ENCODE assay signal across 18 cellular contexts in the genomic region with DNA sequence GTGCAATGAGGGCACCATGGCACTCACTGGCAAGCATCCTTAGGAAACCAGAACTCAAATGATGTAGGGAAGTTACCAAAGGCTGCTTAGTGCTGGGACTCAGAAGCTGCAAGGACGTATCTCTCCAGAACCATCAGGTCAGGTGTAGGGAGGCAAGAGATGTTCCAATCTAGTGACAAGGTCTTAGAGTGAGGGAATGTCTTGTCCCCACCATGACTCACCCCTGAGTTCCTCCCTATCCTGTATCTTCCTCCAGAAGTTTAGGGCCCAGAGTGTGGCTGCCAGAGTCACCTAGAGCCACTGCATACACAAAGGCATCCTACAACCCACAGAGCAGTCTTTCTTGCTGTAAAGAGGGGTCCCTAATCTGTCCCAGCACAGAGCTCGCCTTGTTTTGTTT. TPM values are rescaled to one million over a fixed set of nuclear protein-coding genes. Genes with fewer than 3 reads are reported as not detected.
DNase-seq lines count a peak whose midpoint lies in the region; ATAC-seq, FAIRE-seq and TF ChIP-seq lines count a peak whose summit lies in the region.
"Had no signal": no experiment of that assay in that cellular context is flagged by ENCODE, and none has a peak within 500 bp of the region (broad histone marks: within the 10 kb centered on the region; RNA-seq: fewer than 3 reads in every experiment).

No MANE protein-coding gene starts in this region.

- H3K27ac Mint-ChIP-seq in CD8-positive, alpha-beta T cell = peak overlapping the region; percentile 27
- H3K27ac Mint-ChIP-seq in astrocyte (ENCODE audit: unreplicated experiment) (no peak overlapping the region), H9 (peak overlapping the region in 1 of 3 experiments; percentile 29; a peak in 1 of 7 replicates)

- H3K79me2 ChIP-seq in astrocyte (ENCODE audit: insufficient read depth, low read length) (peaks cover 31% of the 10 kb centered on the region), osteoblast (ENCODE audit: insufficient read depth, low read length) (peaks cover 59% of the 10 kb centered on the region), H9 (ENCODE audit: insufficient read depth, low read length) (no peaks in the 10 kb centered on the region)

- H4K5ac ChIP-seq in H9 (ENCODE audit: insufficient read length, low read depth, low read length) = no peak overlapping the region

- H3K9me3 ChIP-seq in BLaER1 (no peaks in the 10 kb centered on the region; the same call in 1 of the 2 replicates), astrocyte (ENCODE audit: insufficient read depth, low read depth, low read length) (no peaks in the 10 kb centered on the region), osteoblast (ENCODE audit: low read depth, low read length) (no peaks in the 10 kb centered on the region), H9 (ENCODE audit: control insufficient read depth, low read depth, low read length) (peaks cover 22% of the 10 kb centered on the region), small intestine (ENCODE audit: control insufficient read depth, low read depth) (no peaks in the 10 kb centered on the region)
- H3K9me3 ChIP-seq in CD8-positive, alpha-beta T cell (ENCODE audit: low read length) = no peaks in the 10 kb centered on the region

- no peak overlapping the region for H2BK12ac ChIP-seq in H9 (ENCODE audit: insufficient read length, low read depth, low read length)

- H3K9me3 Mint-ChIP-seq in CD8-positive, alpha-beta T cell = no peaks in the 10 kb centered on the region
- no peaks in the 10 kb centered on the region for H3K9me3 Mint-ChIP-seq in astrocyte (ENCODE audit: unreplicated experiment)
- peaks cover 78% of the 10 kb centered on the region in 2 experiments for H3K9me3 Mint-ChIP-seq in H9
- H3K9me3 Mint-ChIP-seq: CD8-positive, alpha-beta memory T cell had no signal

- peaks cover 54% of the 10 kb centered on the region for H3K36me3 ChIP-seq in BLaER1
- H3K36me3 ChIP-seq in CD8-positive, alpha-beta T cell (ENCODE audit: insufficient read depth, low read length) = peaks cover 19% of the 10 kb centered on the region
- H3K36me3 ChIP-seq in astrocyte (ENCODE audit: insufficient read depth, low read length) = peaks cover 3% of the 10 kb centered on the region
- H3K36me3 ChIP-seq in osteoblast (ENCODE audit: insufficient read depth, low read length) = peaks cover 22% of the 10 kb centered on the region
- peaks cover 2 to 11% of the 10 kb centered on the region in 2 donors for H3K36me3 ChIP-seq in small intestine (ENCODE audit: control insufficient read depth in 2 of 2, insufficient read depth in 2 of 2, low read length in 2 of 2)

- H3K27me3 ChIP-seq in BLaER1 (peaks cover 96% of the 10 kb centered on the region), astrocyte (ENCODE audit: insufficient read depth, low read length) (no peaks in the 10 kb centered on the region), osteoblast (ENCODE audit: insufficient read depth, low read length) (peaks cover 2% of the 10 kb centered on the region), H9 (ENCODE audit: insufficient read depth, low read length) (no peaks in the 10 kb centered on the region), small intestine (ENCODE audit: control insufficient read depth in 2 of 2, insufficient read depth in 2 of 2, low read length in 2 of 2) (no peaks in the 10 kb centered on the region)
- H3K27me3 ChIP-seq in CD8-positive, alpha-beta T cell (ENCODE audit: insufficient read depth, low read length) = no peaks in the 10 kb centered on the region

- intact Hi-C loops in CD8-positive, alpha-beta T cell (cut with DNase I, micrococcal nuclease) = no loop called here

- H3K18ac ChIP-seq in H9 (ENCODE audit: insufficient read length, low read depth, low read length) = no peak overlapping the region

- no peaks in the 10 kb centered on the region for H3K23me2 ChIP-seq in H9 (ENCODE audit: insufficient read length, low read depth, low read length, poor library complexity, severe bottlenecking)

- no peak for DNase-seq in CD8-positive, alpha-beta T cell
- DNase-seq in astrocyte (ENCODE audit: low read depth) = no peak
- peak; percentile 48 for DNase-seq in osteoblast (ENCODE audit: insufficient read length, low spot score, missing footprints)
- no peak for DNase-seq in H9
- DNase-seq in small intestine = no peak
- DNase-seq: CD8-positive, alpha-beta memory T cell; GDM1; Kasumi-1; NCI-H1436; NCI-H187 treated with DMSO at 0.1 percent for 48 hours; NCI-H2227 treated with DMSO at 0.1 percent for 48 hours; NCI-H510A; PC-9; RPMI8226; SHP77 had no signal

- H2BK15ac ChIP-seq in H9 (ENCODE audit: low read depth, low read length) = no peak overlapping the region

- ATAC-seq in CD8-positive, alpha-beta T cell = no peak
- no peak for ATAC-seq in GM21390 (IDR thresholded peaks at IDR 0.05; ENCODE audit: unreplicated experiment)

- peaks cover 25% of the 10 kb centered on the region for H3K4me1 ChIP-seq in BLaER1
- no peaks in the 10 kb centered on the region for H3K4me1 ChIP-seq in CD8-positive, alpha-beta T cell (ENCODE audit: insufficient read depth, low read length)
- H3K4me1 ChIP-seq in astrocyte (ENCODE audit: insufficient read depth, low read length) = no peaks in the 10 kb centered on the region
- no peaks in the 10 kb centered on the region for H3K4me1 ChIP-seq in osteoblast (ENCODE audit: insufficient read depth, low read length)
- peaks cover 5% of the 10 kb centered on the region; the same call in 1 of the 2 replicates for H3K4me1 ChIP-seq in H9 (ENCODE audit: insufficient read depth, low read length)
- no peaks in the 10 kb centered on the region for H3K4me1 ChIP-seq in small intestine (ENCODE audit: control insufficient read depth in 2 of 2, insufficient read depth in 1 of 2, low read depth in 1 of 2, low read length in 1 of 2)

- H3K9ac ChIP-seq in BLaER1 (no peak overlapping the region), astrocyte (ENCODE audit: low read length) (no peak overlapping the region), H9 (ENCODE audit: extremely low read depth, insufficient read length, low read length) (no peak overlapping the region)

- H4K20me1 ChIP-seq in BLaER1 (peaks cover 96% of the 10 kb centered on the region), astrocyte (ENCODE audit: insufficient read depth, low read length) (peaks cover 22% of the 10 kb centered on the region), osteoblast (ENCODE audit: insufficient read depth, low read length) (peaks cover 20% of the 10 kb centered on the region), H9 (ENCODE audit: control insufficient read depth, insufficient read depth, insufficient read length) (no peaks in the 10 kb centered on the region)

- H3K4me2 ChIP-seq in BLaER1 (peak overlapping the region; percentile 15; the same call in 1 of the 2 replicates), astrocyte (ENCODE audit: low read length) (no peak overlapping the region), osteoblast (ENCODE audit: insufficient read depth, low read length) (no peak overlapping the region), H9 (ENCODE audit: insufficient read depth, insufficient read length, low read length) (no peak overlapping the region)
- H3K4me2 ChIP-seq: PC-9 had no signal

- POLR2A ChIA-PET in CD8-positive, alpha-beta T cell (lab: Charles Lee) = no interaction called here

- H3K56ac ChIP-seq in H9 (ENCODE audit: insufficient read length, low read depth, low read length) = no peak overlapping the region

- no CpG with 5 or more reads among the region's 2 CpGs for WGBS in H9 (ENCODE audit: extremely low coverage, insufficient read length, low lambda C conversion rate)
- 78 to 96% (median 94%) methylated on average over 2 of the region's 2 CpGs for WGBS in small intestine, 3 donors

- no peak overlapping the region for H3K4ac ChIP-seq in H9 (ENCODE audit: low read depth, low read length)

- H2AFZ ChIP-seq in astrocyte (ENCODE audit: low read depth, low read length) (no peak overlapping the region), osteoblast (ENCODE audit: low read length) (no peak overlapping the region), H9 (ENCODE audit: low read length) (no peak overlapping the region)
- H2AFZ ChIP-seq: PC-9 had no signal

- H3K14ac ChIP-seq in H9 (ENCODE audit: insufficient read depth, low read length) = no peak overlapping the region

- H2BK20ac ChIP-seq in H9 (ENCODE audit: low read depth, low read length, poor library complexity, severe bottlenecking) = no peak overlapping the region

- no peak overlapping the region for H3K4me3 Mint-ChIP-seq in CD8-positive, alpha-beta T cell
- no peak overlapping the region for H3K4me3 Mint-ChIP-seq in astrocyte (ENCODE audit: unreplicated experiment)
- no peak overlapping the region for H3K4me3 Mint-ChIP-seq in H9

- CTCF ChIA-PET in CD8-positive, alpha-beta T cell (lab: Charles Lee) = no interaction called here

- H2AK5ac ChIP-seq in H9 (ENCODE audit: insufficient read length, low read length) = no peak overlapping the region

- no peak overlapping the region for H3T11ph ChIP-seq in H9 (ENCODE audit: low read length)

- no peak overlapping the region for H4K8ac ChIP-seq in H9 (replicated peaks; ENCODE audit: insufficient read length, low read depth, low read length)

- no peak overlapping the region for H4K91ac ChIP-seq in H9 (ENCODE audit: insufficient read length, low read depth, low read length)

- no peak overlapping the region for H3K27ac ChIP-seq in BLaER1
- H3K27ac ChIP-seq in CD8-positive, alpha-beta T cell (ENCODE audit: low read depth, low read length) = no peak overlapping the region
- no peak overlapping the region for H3K27ac ChIP-seq in astrocyte (ENCODE audit: low read depth, low read length)
- no peak overlapping the region for H3K27ac ChIP-seq in osteoblast (ENCODE audit: low read depth, low read length)
- H3K27ac ChIP-seq in H9 (ENCODE audit: insufficient read length, low read depth, low read length) = no peak overlapping the region
- H3K27ac ChIP-seq in small intestine (ENCODE audit: low read depth in 1 of 2, low read length in 1 of 2) = no peak overlapping the region
- H3K27ac ChIP-seq: PC-9 had no signal

- FAIRE-seq in astrocyte (lab: Jason Lieb, UNC) (peak; percentile 63), small intestine (lab: Jason Lieb, UNC) (no peak)
- FAIRE-seq: H54 had no signal

- no peak overlapping the region for H2BK5ac ChIP-seq in H9 (ENCODE audit: insufficient read length, low read length)

- no peak overlapping the region for H2BK120ac ChIP-seq in H9 (ENCODE audit: low read depth, low read length, poor library complexity, severe bottlenecking)

- no peaks in the 10 kb centered on the region for H3K79me1 ChIP-seq in H9 (ENCODE audit: insufficient read depth, low read depth, low read length, poor library complexity, severe bottlenecking)

- peaks cover 19% of the 10 kb centered on the region for H3K4me1 Mint-ChIP-seq in CD8-positive, alpha-beta T cell (ENCODE audit: low read depth)
- peaks cover 21% of the 10 kb centered on the region for H3K4me1 Mint-ChIP-seq in astrocyte (ENCODE audit: low read depth, unreplicated experiment)
- H3K4me1 Mint-ChIP-seq in H9 = peaks cover 34 to 42% of the 10 kb centered on the region in 2 experiments

- no peak overlapping the region for H3K23ac ChIP-seq in H9 (ENCODE audit: insufficient read length, low read depth, low read length)

- H3K4me3 ChIP-seq in BLaER1 (no peak overlapping the region), astrocyte (ENCODE audit: insufficient read depth, low read depth, low read length) (no peak overlapping the region), osteoblast (ENCODE audit: insufficient read depth, low read length) (no peak overlapping the region), small intestine (ENCODE audit: low read depth in 1 of 2, low read length in 2 of 2) (no peak overlapping the region)
- H3K4me3 ChIP-seq in CD8-positive, alpha-beta T cell (ENCODE audit: low read depth, low read length) = no peak overlapping the region
- H3K4me3 ChIP-seq: PC-9 had no signal

- H3K36me3 Mint-ChIP-seq in CD8-positive, alpha-beta T cell = peaks cover 61% of the 10 kb centered on the region
- H3K36me3 Mint-ChIP-seq in astrocyte (ENCODE audit: low read depth, unreplicated experiment) (peaks cover 4% of the 10 kb centered on the region), H9 (ENCODE audit: insufficient read depth in 1 of 3, low read depth in 3 of 3) (peaks cover 25 to 50% (median 42%) of the 10 kb centered on the region in 3 experiments)

- no peak for TF ChIP-seq CTCF in CD8-positive, alpha-beta T cell (IDR thresholded peaks at IDR 0.05)
- TF ChIP-seq CTCF in astrocyte (IDR thresholded peaks at IDR 0.05; ENCODE audit: insufficient read depth, low read depth, low read length) = no peak
- no peak for TF ChIP-seq CTCF in osteoblast (IDR thresholded peaks at IDR 0.05; ENCODE audit: extremely low read depth, low read depth, low read length)
- no peak for TF ChIP-seq CTCF in H9 (conservative IDR thresholded peaks at IDR 0.05)

- no peaks in the 10 kb centered on the region for H3K27me3 Mint-ChIP-seq in CD8-positive, alpha-beta T cell (ENCODE audit: low read depth)
- H3K27me3 Mint-ChIP-seq in astrocyte (ENCODE audit: low read depth, unreplicated experiment) = no peaks in the 10 kb centered on the region
- peaks cover 5% of the 10 kb centered on the region; the same call in 1 of the 2 replicates for H3K27me3 Mint-ChIP-seq in H9 (ENCODE audit: low read depth)

RNA-seq across cellular contexts. Expression of a gene that starts 14.1 kb away (rescaled TPM):
- 10 to 100 TPM; 84.8 to 92.5 TPM for total RNA-seq in CD8-positive, alpha-beta T cell
- 67.6 and 69.6 TPM in 2 replicates for total RNA-seq in astrocyte
- total RNA-seq in osteoblast = 99.5 and 100 TPM in 2 replicates
- total RNA-seq in H9 (2021) = 85.3 and 98.4 TPM in 2 replicates
- 100 to 1,000 TPM; 115 to 135 (median 118) TPM for polyA plus RNA-seq in small intestine
